ENCODE assay signal across 16 cellular contexts in genomic region chr10:28296023-28296422, GRCh38. TPM values are rescaled to one million over a fixed set of nuclear protein-coding genes. Genes with fewer than 3 reads are reported as not detected.
DNase-seq lines count a peak whose midpoint lies in the region; ATAC-seq and TF ChIP-seq lines count a peak whose summit lies in the region.
"Had no signal": no experiment of that assay in that cellular context is flagged by ENCODE, and none has a peak within 500 bp of the region (broad histone marks: within the 10 kb centered on the region; RNA-seq: fewer than 3 reads in every experiment).

No MANE protein-coding gene starts in this region.

- H3K27me3 ChIP-seq in CD4-positive, CD25-positive, alpha-beta regulatory T cell (ENCODE audit: control insufficient read depth, insufficient read depth, low read length): no peaks in the 10 kb centered on the region
- no peaks in the 10 kb centered on the region for H3K27me3 ChIP-seq in gastroesophageal sphincter
- H3K27me3 ChIP-seq: cardiac muscle cell had no signal

- intact Hi-C loops in activated T-helper 2 cell treated with anti-CD3 and anti-CD28 coated beads, Interferon-gamma antibody, Interleukin-2, Interleukin-4, amounts not matched to agents 10 μg/mL and 5 μg/mL and 100 μg/mL, durations not matched to agents 14 hours and 24 hours and 36 hours (cut with micrococcal nuclease): no loop called here

- H3K27ac Mint-ChIP-seq in CD4-positive, CD25-positive, alpha-beta regulatory T cell: peak overlapping the region; percentile 12 to 66 (median 64)
- peak overlapping the region; percentile 89 for H3K27ac Mint-ChIP-seq in osteocyte (ENCODE audit: unreplicated experiment)
- no peak overlapping the region for H3K27ac Mint-ChIP-seq in activated T-helper 2 cell treated with anti-CD3 and anti-CD28 coated beads, Interferon-gamma antibody, Interleukin-2, Interleukin-4, amounts not matched to agents 10 μg/mL and 5 μg/mL and 100 μg/mL, durations not matched to agents 14 hours and 24 hours and 36 hours

- no peaks in the 10 kb centered on the region for H3K9me3 ChIP-seq in CD4-positive, CD25-positive, alpha-beta regulatory T cell (ENCODE audit: control insufficient read depth in 2 of 2, low read length in 2 of 2)
- H3K9me3 ChIP-seq in gastroesophageal sphincter: no peaks in the 10 kb centered on the region

- no peak for TF ChIP-seq EP300 in gastroesophageal sphincter (IDR thresholded peaks at IDR 0.05)

- no peak overlapping the region for H3K4me3 ChIP-seq in CD4-positive, CD25-positive, alpha-beta regulatory T cell (ENCODE audit: low read depth, low read length)
- H3K4me3 ChIP-seq in gastroesophageal sphincter: no peak overlapping the region
- H3K4me3 ChIP-seq: cardiac muscle cell, lung had no signal

- WGBS in gastroesophageal sphincter (ENCODE audit: low coverage in 1 of 2), 2 donors: 20 to 42% methylated on average over 1 of the region's 1 CpG

- peaks cover 5% of the 10 kb centered on the region for H3K36me3 Mint-ChIP-seq in CD4-positive, CD25-positive, alpha-beta regulatory T cell
- H3K36me3 Mint-ChIP-seq in osteocyte (ENCODE audit: unreplicated experiment): peaks cover 11% of the 10 kb centered on the region
- no peaks in the 10 kb centered on the region for H3K36me3 Mint-ChIP-seq in activated T-helper 2 cell treated with anti-CD3 and anti-CD28 coated beads, Interferon-gamma antibody, Interleukin-2, Interleukin-4, amounts not matched to agents 10 μg/mL and 5 μg/mL and 100 μg/mL, durations not matched to agents 14 hours and 24 hours and 36 hours (ENCODE audit: low read depth)

- TF ChIP-seq CTCF in gastroesophageal sphincter (IDR thresholded peaks at IDR 0.05) (no peak), osteocyte (IDR thresholded peaks at IDR 0.05) (no peak)

- no peak overlapping the region for H3K4me3 Mint-ChIP-seq in CD4-positive, CD25-positive, alpha-beta regulatory T cell
- no peak overlapping the region for H3K4me3 Mint-ChIP-seq in osteocyte (ENCODE audit: unreplicated experiment)
- H3K4me3 Mint-ChIP-seq in activated T-helper 2 cell treated with anti-CD3 and anti-CD28 coated beads, Interferon-gamma antibody, Interleukin-2, Interleukin-4, amounts not matched to agents 10 μg/mL and 5 μg/mL and 100 μg/mL, durations not matched to agents 14 hours and 24 hours and 36 hours (ENCODE audit: low read depth): no peak overlapping the region
- H3K4me3 Mint-ChIP-seq: activated T-cell treated with anti-CD3 and anti-CD28 coated beads, Interleukin-2, amount 50 U/mL, for 4 hours had no signal

- H3K27ac ChIP-seq in CD4-positive, CD25-positive, alpha-beta regulatory T cell (ENCODE audit: insufficient read depth, low read length, poor library complexity, severe bottlenecking): no peak overlapping the region
- peak overlapping the region; percentile 72 to 86 (median 77) for H3K27ac ChIP-seq in gastroesophageal sphincter
- H3K27ac ChIP-seq: cardiac muscle cell had no signal

- DNase-seq in CD4-positive, CD25-positive, alpha-beta regulatory T cell: no peak
- DNase-seq in NCI-H82 (lab: John Stamatoyannopoulos, UW): peak; percentile 49
- no peak for DNase-seq in osteocyte (ENCODE audit: extremely low spot score, unreplicated experiment)
- DNase-seq in NCI-H2196 treated with DMSO at 0.1 percent for 48 hours (lab: John Stamatoyannopoulos, UW; ENCODE audit: unreplicated experiment): no peak
- DNase-seq in central memory CD4-positive, alpha-beta T cell: no peak
- DNase-seq in NCI-H1436 (lab: John Stamatoyannopoulos, UW): no peak
- DNase-seq in activated T-helper 2 cell treated with anti-CD3 and anti-CD28 coated beads, Interferon-gamma antibody, Interleukin-2, Interleukin-4, amounts not matched to agents 10 μg/mL and 5 μg/mL and 100 μg/mL, durations not matched to agents 14 hours and 24 hours and 36 hours (ENCODE audit: low spot score): no peak
- DNase-seq: activated CD4-positive, alpha-beta T cell treated with anti-CD3 and anti-CD28 coated beads, Interleukin-2, amount 50 U/mL, for 48 hours; activated T-cell treated with anti-CD3 and anti-CD28 coated beads, Interleukin-2, amount 50 U/mL, for 4 hours; effector CD4-positive, alpha-beta T cell; HCEC 1CT; NCI-H526 treated with DMSO at 0.1 percent for 48 hours; SHP77 treated with DMSO at 0.1 percent for 48 hours had no signal

- H3K4me1 Mint-ChIP-seq in CD4-positive, CD25-positive, alpha-beta regulatory T cell: peaks cover 5 to 72% (median 35%) of the 10 kb centered on the region in 4 donors
- peaks cover 79% of the 10 kb centered on the region for H3K4me1 Mint-ChIP-seq in osteocyte (ENCODE audit: unreplicated experiment)
- peaks cover 24% of the 10 kb centered on the region for H3K4me1 Mint-ChIP-seq in activated T-helper 2 cell treated with anti-CD3 and anti-CD28 coated beads, Interferon-gamma antibody, Interleukin-2, Interleukin-4, amounts not matched to agents 10 μg/mL and 5 μg/mL and 100 μg/mL, durations not matched to agents 14 hours and 24 hours and 36 hours (ENCODE audit: low read depth)

- no peaks in the 10 kb centered on the region for H3K27me3 Mint-ChIP-seq in CD4-positive, CD25-positive, alpha-beta regulatory T cell
- H3K27me3 Mint-ChIP-seq in osteocyte (ENCODE audit: unreplicated experiment): no peaks in the 10 kb centered on the region
- peaks cover 3% of the 10 kb centered on the region for H3K27me3 Mint-ChIP-seq in activated T-helper 2 cell treated with anti-CD3 and anti-CD28 coated beads, Interferon-gamma antibody, Interleukin-2, Interleukin-4, amounts not matched to agents 10 μg/mL and 5 μg/mL and 100 μg/mL, durations not matched to agents 14 hours and 24 hours and 36 hours (ENCODE audit: low read depth)

- no peak for TF ChIP-seq POLR2A in gastroesophageal sphincter (IDR thresholded peaks at IDR 0.05)

- H3K36me3 ChIP-seq in CD4-positive, CD25-positive, alpha-beta regulatory T cell (ENCODE audit: control insufficient read depth, insufficient read depth, low read length): no peaks in the 10 kb centered on the region
- no peaks in the 10 kb centered on the region for H3K36me3 ChIP-seq in gastroesophageal sphincter
- H3K36me3 ChIP-seq: cardiac muscle cell had no signal

- peaks cover 3% of the 10 kb centered on the region for H3K4me1 ChIP-seq in CD4-positive, CD25-positive, alpha-beta regulatory T cell (ENCODE audit: control insufficient read depth, insufficient read depth, low read length, poor library complexity, severe bottlenecking)
- peaks cover 9 to 89% (median 13%) of the 10 kb centered on the region in 3 donors for H3K4me1 ChIP-seq in gastroesophageal sphincter

- no peak for ATAC-seq in CD4-positive, CD25-positive, alpha-beta regulatory T cell (ENCODE audit: low read depth in 2 of 2)
- ATAC-seq in gastroesophageal sphincter: no peak
- ATAC-seq: activated T-cell treated with anti-CD3 and anti-CD28 coated beads, Interleukin-2, amount 50 U/mL, for 4 hours had no signal

- no peaks in the 10 kb centered on the region for H3K9me3 Mint-ChIP-seq in CD4-positive, CD25-positive, alpha-beta regulatory T cell
- H3K9me3 Mint-ChIP-seq in osteocyte (ENCODE audit: unreplicated experiment): no peaks in the 10 kb centered on the region
- H3K9me3 Mint-ChIP-seq in activated T-helper 2 cell treated with anti-CD3 and anti-CD28 coated beads, Interferon-gamma antibody, Interleukin-2, Interleukin-4, amounts not matched to agents 10 μg/mL and 5 μg/mL and 100 μg/mL, durations not matched to agents 14 hours and 24 hours and 36 hours: no peaks in the 10 kb centered on the region
- H3K9me3 Mint-ChIP-seq: activated T-cell treated with anti-CD3 and anti-CD28 coated beads, Interleukin-2, amount 50 U/mL, for 4 hours had no signal

RNA-seq across cellular contexts. Expression of gene MPP7, which starts 6.8 kb away (rescaled TPM):
- 14.3 TPM for total RNA-seq in CD4-positive, CD25-positive, alpha-beta regulatory T cell
- polyA plus RNA-seq in CD4-positive, CD25-positive, alpha-beta regulatory T cell: 10 to 100 TPM in 2 of 4 donors, 1 to 10 TPM in 2; 6.8 to 14.2 (median 10.3) TPM
- total RNA-seq in gastroesophageal sphincter: 10 to 100 TPM; 22.9 to 72.1 (median 51.5) TPM
- 37.4 and 41.9 TPM in 2 replicates for total RNA-seq in osteocyte
- 0.60 and 0.73 TPM in 2 replicates for total RNA-seq in activated T-helper 2 cell treated with anti-CD3 and anti-CD28 coated beads, Interferon-gamma antibody, Interleukin-2, Interleukin-4, amounts not matched to agents 10 μg/mL and 5 μg/mL and 100 μg/mL, durations not matched to agents 14 hours and 24 hours and 36 hours
